ENCODE assay signal across 8 cellular contexts in genomic region chr3:31232049-31233040, GRCh38.
A peak's percentile ranks its signal among the peaks of the same experiment; 100 is the strongest.
DNase-seq lines count a peak whose midpoint lies in the region; ATAC-seq and TF ChIP-seq lines count a peak whose summit lies in the region.

No MANE protein-coding gene starts in this region.

- DNase-seq in AML-193 (lab: John Stamatoyannopoulos, UW) = peak; percentile 99
- peak; percentile 92 for DNase-seq in NOMO-1 treated with dmso at 0.1 percent for 144 hours (lab: John Stamatoyannopoulos, UW; ENCODE audit: unreplicated experiment)
- DNase-seq in fibroblast of mammary gland (ENCODE audit: low read depth) = peak; percentile 29
- no peak for DNase-seq in NCI-H774 (lab: John Stamatoyannopoulos, UW)
- no peak for DNase-seq in GM19240 (ENCODE audit: insufficient read length, low spot score)
- no peak for DNase-seq in Ammon's horn (ENCODE audit: low spot score)

- no peak for TF ChIP-seq CTCF in fibroblast of mammary gland (conservative IDR thresholded peaks at IDR 0.05; ENCODE audit: control insufficient read depth, insufficient read depth, low read depth, low read length)

- H3K4me3 ChIP-seq in fibroblast of mammary gland (ENCODE audit: control insufficient read depth, low read depth, low read length) = no peak overlapping the region

- ATAC-seq in GM21381 (IDR thresholded peaks at IDR 0.05; ENCODE audit: unreplicated experiment) = peak; percentile 46
- no peak for ATAC-seq in HG02759 (IDR thresholded peaks at IDR 0.05; ENCODE audit: unreplicated experiment)

Comparison
In these comparisons a context has a peak if more than half of its experiments do, and no peak if none do; other contexts are left out.
1. DNase-seq: peak in AML-193 (2 of 2), NOMO-1 treated with dmso at 0.1 percent for 144 hours (single experiment) and fibroblast of mammary gland (single experiment); none in NCI-H774 (single experiment), GM19240 (single experiment) and Ammon's horn (single experiment).